Comparison of ENCODE assay signal across 7 cellular contexts in genomic region chr1:23168462-23169218, GRCh38. TPM values are rescaled to one million over a fixed set of nuclear protein-coding genes. Genes with fewer than 3 reads are reported as not detected.
A peak's percentile ranks its signal among the peaks of the same experiment; 100 is the strongest.
DNase-seq lines count a peak whose midpoint lies in the region; ATAC-seq, FAIRE-seq and TF ChIP-seq lines count a peak whose summit lies in the region.

LUZP1 (minus strand) TSS chr1:23168856.

- TF ChIP-seq CTCF in left lung (IDR thresholded peaks at IDR 0.05), result no peak

- no peaks in the 10 kb centered on the region for H3K9me3 ChIP-seq in left lung

- H3K27ac Mint-ChIP-seq in dendritic cell treated with granulocyte-macrophage colony-stimulating factor and Interleukin-4, amounts not matched to agents 40 ng/mL and 50 ng/mL, for 4 days, result peak within 1 kb of the TSS; percentile 99

- ATAC-seq in HG03280 (IDR thresholded peaks at IDR 0.05; ENCODE audit: unreplicated experiment) (peak; percentile 74), left lung (peak; percentile 95)

- no peaks in the 10 kb centered on the region for H3K27me3 ChIP-seq in left lung

- peak within 1 kb of the TSS; percentile 84 to 91 for H3K4me3 ChIP-seq in left lung

- no peaks in the 10 kb centered on the region for H3K36me3 ChIP-seq in left lung

- DNase-seq in GM18507 (ENCODE audit: extremely low spot score, insufficient read length, low read depth) (peak; percentile 90), NCI-H748 (lab: John Stamatoyannopoulos, UW; ENCODE audit: unreplicated experiment) (peak; percentile 70), left lung (peak; percentile 93 to 96)
- peak; percentile 83 to 85 for DNase-seq in activated CD4-positive, alpha-beta T cell treated with anti-CD3 and anti-CD28 coated beads, Interleukin-2, amount 50 U/mL, for 48 hours
- DNase-seq in stimulated activated CD4-positive, alpha-beta T cell treated with anti-CD3 and anti-CD28 coated beads, Interleukin-2, amount 100 ng/mL, for 4 hours (ENCODE audit: low read depth), result peak; percentile 82

- H3K4me3 Mint-ChIP-seq in dendritic cell treated with granulocyte-macrophage colony-stimulating factor and Interleukin-4, amounts not matched to agents 40 ng/mL and 50 ng/mL, for 4 days, result peak within 1 kb of the TSS; percentile 100

- H3K27me3 Mint-ChIP-seq in dendritic cell treated with granulocyte-macrophage colony-stimulating factor and Interleukin-4, amounts not matched to agents 40 ng/mL and 50 ng/mL, for 4 days, result peaks cover 3% of the 10 kb centered on the region

- intact Hi-C loops in dendritic cell treated with granulocyte-macrophage colony-stimulating factor and Interleukin-4, amounts not matched to agents 40 ng/mL and 50 ng/mL, for 4 days (cut with micrococcal nuclease), result loop anchor here (2.0 to 5.0 kb wide), 2 partner anchors 54 to 114 kb away; no protein-coding TSS in a partner anchor
- intact Hi-C loops in left lung (cut with DNase I), result no loop called here

- FAIRE-seq in GM18507 (lab: Jason Lieb, UNC), result peak; percentile 83

- H3K4me1 ChIP-seq in left lung, result peaks cover 6 to 51% of the 10 kb centered on the region in 2 donors

- peak within 1 kb of the TSS; percentile 89 to 93 for H3K27ac ChIP-seq in left lung

- H3K9me3 Mint-ChIP-seq in dendritic cell treated with granulocyte-macrophage colony-stimulating factor and Interleukin-4, amounts not matched to agents 40 ng/mL and 50 ng/mL, for 4 days, result no peaks in the 10 kb centered on the region

- peaks cover 38% of the 10 kb centered on the region for H3K4me1 Mint-ChIP-seq in dendritic cell treated with granulocyte-macrophage colony-stimulating factor and Interleukin-4, amounts not matched to agents 40 ng/mL and 50 ng/mL, for 4 days (ENCODE audit: low read depth)

- peaks cover 9% of the 10 kb centered on the region for H3K36me3 Mint-ChIP-seq in dendritic cell treated with granulocyte-macrophage colony-stimulating factor and Interleukin-4, amounts not matched to agents 40 ng/mL and 50 ng/mL, for 4 days (ENCODE audit: low read depth)

RNA-seq across cellular contexts. Expression of gene LUZP1, which starts in this region (rescaled TPM):
- total RNA-seq in left lung, result 10 to 100 TPM; 29.8 to 31.4 TPM

Comparison
In these comparisons a context has a peak if more than half of its experiments do, and no peak if none do; other contexts are left out.
1. Peak in every context shown above with its lines: DNase-seq, ATAC-seq, H3K4me3 ChIP-seq and H3K27ac ChIP-seq.